ENCODE assay signal across 16 cellular contexts in the genomic region with DNA sequence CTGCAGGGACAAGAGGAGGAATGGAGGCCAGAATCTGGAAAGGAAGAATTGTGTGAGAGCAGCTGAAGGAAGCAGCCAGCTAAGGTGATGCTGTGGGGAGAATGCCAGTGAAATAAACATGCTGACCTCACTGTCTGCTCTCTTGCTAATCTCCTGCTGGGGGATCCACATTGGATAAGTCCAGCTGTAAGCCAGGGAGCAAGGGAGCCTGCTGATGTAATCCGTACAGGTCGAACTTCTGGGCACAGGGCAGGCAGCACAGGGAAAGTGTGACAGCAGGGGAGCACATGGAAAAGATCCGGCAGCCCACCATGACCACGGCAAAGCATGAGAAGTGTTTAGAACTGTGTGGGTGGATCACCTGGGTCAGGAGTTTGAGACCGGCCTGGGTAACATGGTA.
"Had no signal": no experiment of that assay in that cellular context is flagged by ENCODE, and none has a peak within 500 bp of the region (broad histone marks: within the 10 kb centered on the region; RNA-seq: fewer than 3 reads in every experiment).

No MANE protein-coding gene starts in this region.

- ATAC-seq: left colon had no signal

- H3K27me3 Mint-ChIP-seq: activated CD4-positive, alpha-beta T cell treated with anti-CD3 and anti-CD28 coated beads, Interleukin-2, amount 10 ng/mL, durations not matched to agents 24 days and 14 days had no signal

- H3K27ac Mint-ChIP-seq: activated CD4-positive, alpha-beta T cell treated with anti-CD3 and anti-CD28 coated beads, Interleukin-2, amount 10 ng/mL, durations not matched to agents 24 days and 14 days had no signal

- H3K9ac ChIP-seq: parathyroid adenoma had no signal

- H3K36me3 ChIP-seq: tibial nerve, vagina had no signal

- H3K4me1 Mint-ChIP-seq: neural crest cell had no signal

- H3K4me3 Mint-ChIP-seq: activated CD4-positive, alpha-beta T cell treated with anti-CD3 and anti-CD28 coated beads, Interleukin-2, amount 10 ng/mL, durations not matched to agents 24 days and 14 days; neural crest cell had no signal

- H3K27ac ChIP-seq: parathyroid adenoma, tibial nerve, vagina had no signal

- DNase-seq: activated CD4-positive, alpha-beta T cell treated with anti-CD3 and anti-CD28 coated beads, Interleukin-2, amount 10 ng/mL, durations not matched to agents 24 days and 14 days; activated CD4-positive, CD25-positive, alpha-beta regulatory T cell; activated CD8-positive, alpha-beta memory T cell treated with anti-CD3 and anti-CD28 coated beads, Interleukin-2, amount 50 U/mL, for 48 hours; activated gamma-delta T cell treated with Interleukin-2 at 50 U/mL for 16 hours; aorta; left colon; midbrain; retina; stimulated activated CD4-positive, alpha-beta T cell treated with anti-CD3 and anti-CD28 coated beads, Interleukin-4, amount 100 ng/mL, for 24 hours; stimulated activated naive CD4-positive, alpha-beta T cell treated with Interleukin-2 at 50 U/mL for 16 hours; substantia nigra had no signal

- H3K4me3 ChIP-seq: lung, tibial nerve, vagina had no signal

- H3K9me3 ChIP-seq: tibial nerve, vagina had no signal

- H3K27me3 ChIP-seq: tibial nerve, vagina had no signal

- H3K4me1 ChIP-seq: parathyroid adenoma, tibial nerve, vagina had no signal

- H3K9me3 Mint-ChIP-seq: activated CD4-positive, alpha-beta T cell treated with anti-CD3 and anti-CD28 coated beads, Interleukin-2, amount 10 ng/mL, durations not matched to agents 24 days and 14 days; neural crest cell had no signal
